In the genomic region with DNA sequence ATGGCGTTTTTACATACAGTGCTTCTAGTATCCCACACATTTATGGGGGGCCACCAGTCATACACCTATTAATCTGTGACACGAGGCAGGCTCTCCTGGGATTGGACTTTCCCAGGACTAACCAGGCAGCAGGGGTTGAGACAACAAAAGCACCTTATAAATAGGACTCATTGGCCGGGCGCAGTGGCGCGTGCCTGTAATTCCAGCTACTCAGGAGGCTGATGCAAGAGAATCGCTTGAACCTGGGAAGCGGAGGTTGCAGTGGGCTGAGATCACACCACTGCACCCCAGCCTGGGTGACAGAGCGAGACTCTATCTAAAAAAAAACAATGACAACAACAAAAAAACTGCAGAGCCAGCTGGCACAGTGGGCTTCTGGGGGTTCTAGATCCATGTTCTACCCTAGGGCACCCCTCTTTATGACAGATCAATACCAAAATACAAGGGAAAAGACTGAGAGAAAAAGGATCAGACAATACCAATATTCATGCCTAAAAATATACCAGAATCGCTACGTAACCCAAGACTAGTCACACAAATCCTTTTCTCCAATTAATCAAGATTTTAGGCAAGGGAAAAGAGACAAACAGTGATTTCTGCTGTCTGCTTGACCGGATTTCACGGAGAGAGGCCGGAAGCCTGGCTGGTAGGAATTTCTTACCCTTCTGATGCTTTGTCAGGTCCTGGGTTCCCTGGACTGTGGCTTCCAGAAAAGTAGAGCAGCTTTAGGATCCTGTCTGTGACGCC, we compare ENCODE assay signal across 21 cellular contexts.
"Had no signal": no experiment of that assay in that cellular context is flagged by ENCODE, and none has a peak within 500 bp of the region (broad histone marks: within the 10 kb centered on the region; RNA-seq: fewer than 3 reads in every experiment).

No MANE protein-coding gene starts in this region.

- H3K36me3 Mint-ChIP-seq: naive B cell; stimulated activated effector memory CD8-positive, alpha-beta T cell treated with anti-CD3 and anti-CD28 coated beads, Interleukin-12 subunit alpha, Interleukin-12 subunit beta, amount 100 ng/mL, for 72 hours had no signal

- H3K4me3 Mint-ChIP-seq: naive B cell; stimulated activated effector memory CD8-positive, alpha-beta T cell treated with anti-CD3 and anti-CD28 coated beads, Interleukin-12 subunit alpha, Interleukin-12 subunit beta, amount 100 ng/mL, for 72 hours; stimulated activated naive CD8-positive, alpha-beta T cell treated with anti-CD3 and anti-CD28 coated beads, Interleukin-15, Interleukin-2, amounts not matched to agents 100 ng/mL and 50 ng/mL, for 24 hours had no signal

- DNase-seq: colonic mucosa; dermis blood vessel endothelial cell; esophagus squamous epithelium; foreskin fibroblast; head of caudate nucleus; kidney; left cardiac atrium; left ventricle myocardium inferior; lower lobe of right lung; mesenchymal stem cell; naive B cell; nucleus accumbens; pancreas; right cardiac atrium; stimulated activated CD4-positive, alpha-beta T cell treated with anti-CD3 and anti-CD28 coated beads, Interleukin-4, amount 100 ng/mL, for 1 hour; stimulated activated CD8-positive, alpha-beta memory T cell treated with anti-CD3 and anti-CD28 coated beads, Interleukin-4, amount 100 ng/mL, for 48 hours; tibial artery had no signal

- H2AFZ ChIP-seq: hepatocyte had no signal

- H3K4me2 ChIP-seq: hepatocyte had no signal

- H3K9me3 Mint-ChIP-seq: naive B cell; stimulated activated effector memory CD8-positive, alpha-beta T cell treated with anti-CD3 and anti-CD28 coated beads, Interleukin-12 subunit alpha, Interleukin-12 subunit beta, amount 100 ng/mL, for 72 hours; stimulated activated naive CD8-positive, alpha-beta T cell treated with anti-CD3 and anti-CD28 coated beads, Interleukin-15, Interleukin-2, amounts not matched to agents 100 ng/mL and 50 ng/mL, for 24 hours had no signal

- H3K27ac Mint-ChIP-seq: naive B cell; progenitor cell of endocrine pancreas; stimulated activated effector memory CD8-positive, alpha-beta T cell treated with anti-CD3 and anti-CD28 coated beads, Interleukin-12 subunit alpha, Interleukin-12 subunit beta, amount 100 ng/mL, for 72 hours; stimulated activated naive CD8-positive, alpha-beta T cell treated with anti-CD3 and anti-CD28 coated beads, Interleukin-15, Interleukin-2, amounts not matched to agents 100 ng/mL and 50 ng/mL, for 24 hours had no signal

- H3K27ac ChIP-seq: colonic mucosa, esophagus squamous epithelium, hepatocyte, left ventricle myocardium inferior, lower lobe of right lung, pancreas, tibial artery had no signal

- H3K27me3 ChIP-seq: colonic mucosa, esophagus squamous epithelium, hepatocyte, pancreas, tibial artery had no signal

- H3K4me1 Mint-ChIP-seq: naive B cell; stimulated activated effector memory CD8-positive, alpha-beta T cell treated with anti-CD3 and anti-CD28 coated beads, Interleukin-12 subunit alpha, Interleukin-12 subunit beta, amount 100 ng/mL, for 72 hours had no signal

- H3K4me1 ChIP-seq: colonic mucosa, esophagus squamous epithelium, left ventricle myocardium inferior, lower lobe of right lung, pancreas, tibial artery had no signal

- H3K27me3 Mint-ChIP-seq: progenitor cell of endocrine pancreas; stimulated activated naive CD8-positive, alpha-beta T cell treated with anti-CD3 and anti-CD28 coated beads, Interleukin-15, Interleukin-2, amounts not matched to agents 100 ng/mL and 50 ng/mL, for 24 hours had no signal

- H3K79me2 ChIP-seq: hepatocyte had no signal

- H3K36me3 ChIP-seq: colonic mucosa, esophagus squamous epithelium, left ventricle myocardium inferior, lower lobe of right lung, pancreas, tibial artery had no signal

- H3K9me3 ChIP-seq: colonic mucosa, esophagus squamous epithelium, left ventricle myocardium inferior, lower lobe of right lung, pancreas, tibial artery had no signal

- ATAC-seq: left cardiac atrium; lower lobe of right lung; pancreas; right cardiac atrium; stimulated activated effector memory CD8-positive, alpha-beta T cell treated with anti-CD3 and anti-CD28 coated beads, Interleukin-12 subunit alpha, Interleukin-12 subunit beta, amount 100 ng/mL, for 72 hours had no signal

- H3K4me3 ChIP-seq: colonic mucosa, esophagus squamous epithelium, hepatocyte, left ventricle myocardium inferior, lower lobe of right lung, pancreas, tibial artery had no signal
